Comparison of ENCODE assay signal across 1 cellular context in genomic region chr12:124778411-124778810, GRCh38.
TF ChIP-seq lines count a peak whose summit lies in the region.

No MANE protein-coding gene starts in this region.

TF ChIP-seq in HepG2, 621 proteins besides CTCF, POLR2A, EP300 and RAD21 (continued from another document):
- TF ChIP-seq ZHX1 (CRISPR knock-in tag; IDR thresholded peaks at IDR 0.05; ENCODE audit: low read depth), result no peak
- no peak for TF ChIP-seq DBP (CRISPR knock-in tag; IDR thresholded peaks at IDR 0.05; ENCODE audit: not compliant biosample characterization)
- TF ChIP-seq KIAA2018 (CRISPR knock-in tag; IDR thresholded peaks at IDR 0.05; ENCODE audit: borderline replicate concordance), result no peak
- no peak for TF ChIP-seq SP5 (CRISPR knock-in tag; IDR thresholded peaks at IDR 0.05; ENCODE audit: borderline replicate concordance, low read depth)
- no peak for TF ChIP-seq SKI (IDR thresholded peaks at IDR 0.05; ENCODE audit: partially characterized antibody)
